Comparison of ENCODE assay signal across 17 cellular contexts in genomic region chr9:90559075-90560073, GRCh38.
A peak's percentile ranks its signal among the peaks of the same experiment; 100 is the strongest.
DNase-seq lines count a peak whose midpoint lies in the region; ATAC-seq and TF ChIP-seq lines count a peak whose summit lies in the region.
"Had no signal": no experiment of that assay in that cellular context is flagged by ENCODE, and none has a peak within 500 bp of the region (broad histone marks: within the 10 kb centered on the region; RNA-seq: fewer than 3 reads in every experiment).

No MANE protein-coding gene starts in this region.

- H3K27me3 Mint-ChIP-seq in chondrocyte (ENCODE audit: low read depth) = no peaks in the 10 kb centered on the region
- peaks cover 2 to 6% (median 3%) of the 10 kb centered on the region in 3 donors for H3K27me3 Mint-ChIP-seq in immature natural killer cell (ENCODE audit: low read depth in 3 of 3)

- H3K36me3 Mint-ChIP-seq in chondrocyte (ENCODE audit: low read depth) (no peaks in the 10 kb centered on the region), immature natural killer cell (no peaks in the 10 kb centered on the region)
- H3K36me3 Mint-ChIP-seq: CD8-positive, alpha-beta T cell had no signal

- peak; percentile 82; the same call in 1 of the 2 replicates for TF ChIP-seq EP300 in Ishikawa (IDR thresholded peaks at IDR 0.05; ENCODE audit: borderline replicate concordance)

- no peaks in the 10 kb centered on the region for H3K79me2 ChIP-seq in PC-3 (ENCODE audit: low read length)

- DNase-seq in chondrocyte (ENCODE audit: low spot score) = no peak
- DNase-seq in PC-3 = no peak
- no peak for DNase-seq in prostate gland (ENCODE audit: low spot score)
- no peak for DNase-seq in immature natural killer cell
- DNase-seq: Calu3; CD8-positive, alpha-beta T cell; H9; NCI-H1417; NCI-H187 treated with DMSO at 0.1 percent for 48 hours; NCI-H526; Peyer's patch; SW 1271 had no signal

- H3K4me3 Mint-ChIP-seq in chondrocyte (ENCODE audit: unreplicated experiment) (no peak overlapping the region), immature natural killer cell (no peak overlapping the region)
- H3K4me3 Mint-ChIP-seq: CD8-positive, alpha-beta T cell; H9 had no signal

- POLR2A ChIA-PET in PC-3 (lab: Charles Lee; ENCODE audit: unreplicated experiment) = no interaction called here

- H3K9ac ChIP-seq in BLaER1 = no peak overlapping the region
- no peak overlapping the region for H3K9ac ChIP-seq in PC-3 (ENCODE audit: low read length)
- H3K9ac ChIP-seq: KMS-11 had no signal

- peak overlapping the region; percentile 34 for H3K4me2 ChIP-seq in BLaER1
- no peak overlapping the region for H3K4me2 ChIP-seq in PC-3 (ENCODE audit: low read length)
- H3K4me2 ChIP-seq: KMS-11 had no signal

- intact Hi-C loops in PC-3 (cut with micrococcal nuclease) = no loop called here
- intact Hi-C loops in prostate gland (cut with DNase I) = no loop called here

- H3K4me1 Mint-ChIP-seq in chondrocyte (ENCODE audit: low read depth) (peaks cover 28% of the 10 kb centered on the region), immature natural killer cell (no peaks in the 10 kb centered on the region)
- H3K4me1 Mint-ChIP-seq: H9 had no signal

- H3K9me3 Mint-ChIP-seq in chondrocyte (ENCODE audit: low read depth) (no peaks in the 10 kb centered on the region), immature natural killer cell (no peaks in the 10 kb centered on the region)
- H3K9me3 Mint-ChIP-seq: CD8-positive, alpha-beta T cell; H9 had no signal

- TF ChIP-seq POLR2A in prostate gland (IDR thresholded peaks at IDR 0.05) = no peak

- no peak for TF ChIP-seq RAD21 in Ishikawa (IDR thresholded peaks at IDR 0.05; ENCODE audit: low read depth)

- H3K27ac ChIP-seq in BLaER1 (no peak overlapping the region), PC-3 (ENCODE audit: low read length) (no peak overlapping the region), prostate gland (no peak overlapping the region)
- H3K27ac ChIP-seq: KMS-11, Peyer's patch had no signal

- H2AFZ ChIP-seq in PC-3 (ENCODE audit: low read length) = no peak overlapping the region

- CTCF ChIA-PET in PC-3 (lab: Charles Lee) = no interaction called here

- H3K4me3 ChIP-seq in BLaER1 (no peak overlapping the region), PC-3 (ENCODE audit: low read length) (no peak overlapping the region), prostate gland (no peak overlapping the region)
- H3K4me3 ChIP-seq: Peyer's patch had no signal

- H4K20me1 ChIP-seq in BLaER1 (no peaks in the 10 kb centered on the region), PC-3 (ENCODE audit: low read length) (no peaks in the 10 kb centered on the region)

- H3K36me3 ChIP-seq in BLaER1 = no peaks in the 10 kb centered on the region
- H3K36me3 ChIP-seq in PC-3 (ENCODE audit: low read depth, low read length) = no peaks in the 10 kb centered on the region
- H3K36me3 ChIP-seq in prostate gland = no peaks in the 10 kb centered on the region
- H3K36me3 ChIP-seq: Peyer's patch had no signal

- TF ChIP-seq CTCF in chondrocyte (IDR thresholded peaks at IDR 0.05) (no peak), PC-3 (conservative IDR thresholded peaks at IDR 0.05; ENCODE audit: low read depth, low read length) (no peak), prostate gland (IDR thresholded peaks at IDR 0.05) (no peak)

- H3K9me3 ChIP-seq in BLaER1 = no peaks in the 10 kb centered on the region
- H3K9me3 ChIP-seq in PC-3 (ENCODE audit: low read length) = no peaks in the 10 kb centered on the region
- H3K9me3 ChIP-seq in prostate gland = no peaks in the 10 kb centered on the region
- H3K9me3 ChIP-seq: Peyer's patch had no signal

- no peaks in the 10 kb centered on the region for H3K9me2 ChIP-seq in PC-3 (replicated peaks; ENCODE audit: low read length)

- BruUV-seq in PC-3 (replicated peaks; lab: Mats Ljungman, UMichigan) = no TSS peak

- H3K27ac Mint-ChIP-seq in chondrocyte (ENCODE audit: unreplicated experiment) (peak overlapping the region; percentile 58), immature natural killer cell (no peak overlapping the region)
- H3K27ac Mint-ChIP-seq: CD8-positive, alpha-beta T cell; H9 had no signal

- whole genome bisulfite sequencing in prostate gland = 80% methylated on average over 8 of the region's 9 CpGs

- H3F3A ChIP-seq in PC-3 (ENCODE audit: low read length, unreplicated experiment) = no peaks in the 10 kb centered on the region

- H3K4me1 ChIP-seq in BLaER1 (peaks cover 11% of the 10 kb centered on the region), PC-3 (ENCODE audit: insufficient read depth, low read length) (no peaks in the 10 kb centered on the region), prostate gland (replicated peaks) (no peaks in the 10 kb centered on the region)
- H3K4me1 ChIP-seq: Peyer's patch had no signal

- H3K27me3 ChIP-seq in BLaER1 (no peaks in the 10 kb centered on the region), PC-3 (ENCODE audit: low read length) (no peaks in the 10 kb centered on the region), prostate gland (replicated peaks; ENCODE audit: insufficient read depth) (no peaks in the 10 kb centered on the region)
- H3K27me3 ChIP-seq: Peyer's patch had no signal

- ATAC-seq in GM18867 (IDR thresholded peaks at IDR 0.05; ENCODE audit: unreplicated experiment) (peak; percentile 80), PC-3 (no peak), HG03432 (IDR thresholded peaks at IDR 0.05; ENCODE audit: unreplicated experiment) (no peak)
- ATAC-seq: CD8-positive, alpha-beta T cell had no signal

TF ChIP-seq in Ishikawa, 13 proteins besides CTCF, POLR2A, EP300 and RAD21:
- TF ChIP-seq TEAD4 (IDR thresholded peaks at IDR 0.05) (peak; percentile 52), NFIC (IDR thresholded peaks at IDR 0.05) (peak; percentile 53; the same call in 1 of the 2 replicates), FOXM1 (IDR thresholded peaks at IDR 0.05; ENCODE audit: borderline replicate concordance, low read depth) (peak; percentile 51; the same call in 1 of the 2 replicates), TAF1 (IDR thresholded peaks at IDR 0.05; ENCODE audit: low read depth) (no peak), TCF12 (IDR thresholded peaks at IDR 0.05; ENCODE audit: low read depth) (peak; percentile 33; the same call in 1 of the 2 replicates)
TF ChIP-seq in Ishikawa: peak in this region for 4.
